Comparison of ENCODE assay signal across 8 cellular contexts in the genomic region with DNA sequence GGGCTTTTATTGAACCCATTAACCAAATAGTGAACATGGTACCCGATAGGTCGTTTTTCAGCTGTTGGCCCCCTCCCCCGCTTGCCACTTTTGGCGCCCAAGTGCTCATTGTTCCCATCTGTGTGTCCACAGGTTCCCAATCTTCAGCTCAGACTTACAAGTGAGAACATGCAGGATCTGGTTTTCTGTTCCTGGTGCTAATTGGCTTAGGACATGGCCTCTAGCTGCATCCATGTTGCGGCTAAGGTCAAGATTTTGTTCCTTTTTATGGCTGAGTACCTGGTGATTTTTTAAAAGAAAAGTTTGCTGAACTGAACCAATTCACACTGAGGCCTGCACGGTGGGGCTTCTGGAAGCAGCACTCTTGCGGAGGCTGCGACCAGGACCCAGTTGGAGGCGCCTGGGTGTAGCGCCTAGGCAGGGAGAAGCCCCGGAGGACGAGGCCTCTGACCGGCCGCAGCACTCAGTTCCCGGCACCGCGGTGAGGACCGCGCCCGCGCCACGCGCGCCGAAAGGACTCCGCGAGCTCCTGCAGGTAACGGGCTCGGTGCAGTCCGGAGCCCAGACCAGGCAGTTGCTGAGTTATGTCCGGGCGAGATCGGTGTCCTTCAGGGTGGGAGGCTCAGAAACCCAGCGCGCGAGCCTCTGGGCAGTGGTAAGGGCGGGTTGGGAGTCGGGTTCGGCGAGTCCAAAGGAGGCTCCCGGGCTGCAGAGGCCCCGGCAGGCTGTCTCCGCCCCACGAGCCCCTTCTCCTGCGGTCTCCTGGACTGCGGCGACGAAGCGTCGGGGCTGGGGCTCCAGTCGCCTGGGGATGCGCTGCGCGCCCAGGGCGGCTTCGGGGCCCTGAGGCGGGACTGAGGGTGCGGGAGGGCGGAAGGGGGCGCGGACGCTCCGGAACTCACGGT. TPM values are rescaled to one million over a fixed set of nuclear protein-coding genes. Genes with fewer than 3 reads are reported as not detected.
A peak's percentile ranks its signal among the peaks of the same experiment; 100 is the strongest.
DNase-seq lines count a peak whose midpoint lies in the region; ATAC-seq and TF ChIP-seq lines count a peak whose summit lies in the region.

No MANE protein-coding gene starts in this region.

- H2BK120ac ChIP-seq in mesenchymal stem cell (ENCODE audit: low read depth, low read length): no peak overlapping the region

- H3K4me1 ChIP-seq in CD4-positive, alpha-beta memory T cell (ENCODE audit: insufficient read depth, low read length): peaks cover 20% of the 10 kb centered on the region
- peaks cover 14% of the 10 kb centered on the region for H3K4me1 ChIP-seq in effector memory CD4-positive, alpha-beta T cell (ENCODE audit: control insufficient read depth, insufficient read depth, low read length, poor library complexity, severe bottlenecking)
- H3K4me1 ChIP-seq in mesenchymal stem cell (ENCODE audit: control insufficient read depth, insufficient read depth, low read depth, low read length) (peaks cover 15% of the 10 kb centered on the region), urinary bladder (ENCODE audit: insufficient read depth) (no peaks in the 10 kb centered on the region)

- intact Hi-C loops in CD4-positive, alpha-beta memory T cell (cut with micrococcal nuclease): no loop called here

- no peaks in the 10 kb centered on the region for H3K9me3 Mint-ChIP-seq in CD4-positive, alpha-beta memory T cell

- no peaks in the 10 kb centered on the region for H3K36me3 Mint-ChIP-seq in CD4-positive, alpha-beta memory T cell

- POLR2A ChIA-PET in CD4-positive, alpha-beta memory T cell (lab: Charles Lee; ENCODE audit: partially characterized antibody): interaction anchor here (1.7 kb wide), 1 partner anchor 15 kb away, joined by 6 read pairs; the partner anchor contains the start of gene SLC25A4

- H4K8ac ChIP-seq in mesenchymal stem cell (ENCODE audit: low read length): peak overlapping the region; percentile 39

- H3K4me1 Mint-ChIP-seq in CD4-positive, alpha-beta memory T cell: peaks cover 12 to 16% (median 13%) of the 10 kb centered on the region in 4 donors

- H3K27ac Mint-ChIP-seq in CD4-positive, alpha-beta memory T cell: no peak overlapping the region

- peak overlapping the region; percentile 18 to 38 for H3K18ac ChIP-seq in mesenchymal stem cell (ENCODE audit: low read depth in 1 of 2, low read length in 2 of 2)

- H3K79me1 ChIP-seq in mesenchymal stem cell (replicated peaks; ENCODE audit: low read length, poor library complexity, severe bottlenecking): no peaks in the 10 kb centered on the region

- peak overlapping the region in 1 of 2 experiments; percentile 73 for H3K23ac ChIP-seq in mesenchymal stem cell (ENCODE audit: low read length in 2 of 2)

- H3K36me3 ChIP-seq in CD4-positive, alpha-beta memory T cell (ENCODE audit: insufficient read depth, low read length): no peaks in the 10 kb centered on the region
- H3K36me3 ChIP-seq in effector memory CD4-positive, alpha-beta T cell (ENCODE audit: control insufficient read depth, insufficient read depth, low read length): no peaks in the 10 kb centered on the region
- no peaks in the 10 kb centered on the region for H3K36me3 ChIP-seq in mesenchymal stem cell (ENCODE audit: control insufficient read depth in 1 of 2, insufficient read depth in 2 of 2, low read depth in 1 of 2, low read length in 2 of 2)
- H3K36me3 ChIP-seq in urinary bladder (ENCODE audit: insufficient read depth): no peaks in the 10 kb centered on the region

- peak overlapping the region in 1 of 2 experiments; percentile 39 for H3K14ac ChIP-seq in mesenchymal stem cell (ENCODE audit: low read length in 2 of 2)

- no peaks in the 10 kb centered on the region for H3K9me3 ChIP-seq in CD4-positive, alpha-beta memory T cell (ENCODE audit: control insufficient read depth in 1 of 2, low read length in 2 of 2)
- no peaks in the 10 kb centered on the region for H3K9me3 ChIP-seq in effector memory CD4-positive, alpha-beta T cell (ENCODE audit: control insufficient read depth, low read length)
- no peaks in the 10 kb centered on the region for H3K9me3 ChIP-seq in mesenchymal stem cell (ENCODE audit: control insufficient read depth, low read length)

- DNase-seq in CD4-positive, alpha-beta memory T cell: peak in 1 of 5 donors; percentile 5
- DNase-seq in effector memory CD4-positive, alpha-beta T cell: no peak
- DNase-seq in mesenchymal stem cell: peak; percentile 27

- H2BK15ac ChIP-seq in mesenchymal stem cell (ENCODE audit: low read depth, poor library complexity, severe bottlenecking): no peak overlapping the region

- WGBS in mesenchymal stem cell: 12% methylated on average over 54 of the region's 64 CpGs
- 9% methylated on average over 64 of the region's 64 CpGs for WGBS in urinary bladder

- peak overlapping the region in 1 of 2 experiments; percentile 17 for H3K4ac ChIP-seq in mesenchymal stem cell (ENCODE audit: low read depth in 1 of 2, low read length in 2 of 2)

- peaks cover 22 to 26% of the 10 kb centered on the region in 2 donors for H3K27me3 Mint-ChIP-seq in CD4-positive, alpha-beta memory T cell

- peak overlapping the region; percentile 74 for H2AFZ ChIP-seq in mesenchymal stem cell (ENCODE audit: low read depth, low read length)

- no peak for ATAC-seq in HG03442 (IDR thresholded peaks at IDR 0.05; ENCODE audit: unreplicated experiment)
- no peak for ATAC-seq in GM19324 (IDR thresholded peaks at IDR 0.05; ENCODE audit: low FRiP score, unreplicated experiment)
- no peak for ATAC-seq in HG02623 (IDR thresholded peaks at IDR 0.05; ENCODE audit: unreplicated experiment)

- H3K4me2 ChIP-seq in mesenchymal stem cell (ENCODE audit: low read length, poor library complexity, severe bottlenecking): peak overlapping the region; percentile 99

- peak overlapping the region in 7 of 8 donors; percentile 59 to 79 (median 74) for H3K4me3 Mint-ChIP-seq in CD4-positive, alpha-beta memory T cell

- TF ChIP-seq EP300 in Ishikawa (IDR thresholded peaks at IDR 0.05; ENCODE audit: borderline replicate concordance): no peak

- H3K27ac ChIP-seq in CD4-positive, alpha-beta memory T cell (ENCODE audit: low read depth, low read length): no peak overlapping the region
- no peak overlapping the region for H3K27ac ChIP-seq in effector memory CD4-positive, alpha-beta T cell (ENCODE audit: insufficient read depth, low read length, poor library complexity, severe bottlenecking)
- H3K27ac ChIP-seq in mesenchymal stem cell (ENCODE audit: low read length, poor library complexity, severe bottlenecking): no peak overlapping the region
- no peak overlapping the region for H3K27ac ChIP-seq in urinary bladder (ENCODE audit: low read depth)

- no peak overlapping the region for H2AK5ac ChIP-seq in mesenchymal stem cell (ENCODE audit: low read length, severe bottlenecking)

- TF ChIP-seq RAD21 in Ishikawa (IDR thresholded peaks at IDR 0.05; ENCODE audit: low read depth): no peak

- H4K91ac ChIP-seq in mesenchymal stem cell (ENCODE audit: low read length): no peak overlapping the region

- peaks cover 10% of the 10 kb centered on the region for H3K27me3 ChIP-seq in CD4-positive, alpha-beta memory T cell (ENCODE audit: insufficient read depth, low read length)
- H3K27me3 ChIP-seq in effector memory CD4-positive, alpha-beta T cell (replicated peaks; ENCODE audit: control insufficient read depth, insufficient read depth, low read length, poor library complexity, severe bottlenecking): peaks cover 23% of the 10 kb centered on the region
- H3K27me3 ChIP-seq in mesenchymal stem cell (ENCODE audit: control insufficient read depth in 1 of 2, insufficient read depth in 1 of 2, low read length in 2 of 2): peaks cover 0 to 4% of the 10 kb centered on the region in 2 experiments

- H2BK5ac ChIP-seq in mesenchymal stem cell (ENCODE audit: low read depth, low read length, poor library complexity, severe bottlenecking): no peak overlapping the region

- H3K9ac ChIP-seq in mesenchymal stem cell (ENCODE audit: low read length): peak overlapping the region; percentile 57

- peak overlapping the region in 1 of 2 experiments; percentile 59 for H2BK12ac ChIP-seq in mesenchymal stem cell (ENCODE audit: low read length in 2 of 2)

- CTCF ChIA-PET in CD4-positive, alpha-beta memory T cell (lab: Charles Lee; ENCODE audit: partially characterized antibody): interaction anchor here (1.2 kb wide), 1 partner anchor 16 kb away, joined by 3 read pairs; the partner anchor contains the start of gene SLC25A4

- peak overlapping the region in 1 of 2 donors; percentile 14 for H3K4me3 ChIP-seq in CD4-positive, alpha-beta memory T cell (ENCODE audit: low read length in 2 of 2)
- peak overlapping the region; percentile 49 for H3K4me3 ChIP-seq in effector memory CD4-positive, alpha-beta T cell (ENCODE audit: insufficient read depth, low read depth, low read length, poor library complexity, severe bottlenecking)
- H3K4me3 ChIP-seq in mesenchymal stem cell (ENCODE audit: insufficient read depth in 1 of 2, low read depth in 1 of 2, low read length in 2 of 2) (peak overlapping the region; percentile 61 to 79), urinary bladder (ENCODE audit: low read depth, low read length) (peak overlapping the region; percentile 46)

TF ChIP-seq in Ishikawa, 13 proteins besides CTCF, POLR2A, EP300 and RAD21:
- TF ChIP-seq FOXM1 (IDR thresholded peaks at IDR 0.05; ENCODE audit: borderline replicate concordance, low read depth): no peak
- TF ChIP-seq TEAD4 (IDR thresholded peaks at IDR 0.05): no peak
- peak; percentile 40; the same call in 1 of the 2 replicates for TF ChIP-seq MAX (IDR thresholded peaks at IDR 0.05)
- no peak for TF ChIP-seq CEBPB (IDR thresholded peaks at IDR 0.05)
- TF ChIP-seq TAF1 (IDR thresholded peaks at IDR 0.05; ENCODE audit: low read depth): no peak
- TF ChIP-seq ZBTB7A (IDR thresholded peaks at IDR 0.05; ENCODE audit: low read depth): no peak
- no peak for TF ChIP-seq EGR1 (IDR thresholded peaks at IDR 0.05)

RNA-seq across cellular contexts. Expression of gene SLC25A4, which starts 15.8 kb away (rescaled TPM):
- 1 to 10 TPM; 6.4 to 7.2 TPM for total RNA-seq in CD4-positive, alpha-beta memory T cell
- 1 to 10 TPM; 7.8 to 9.0 TPM for polyA plus RNA-seq in CD4-positive, alpha-beta memory T cell
- 4.7 TPM for polyA plus RNA-seq in mesenchymal stem cell (2013, experiment 1 of 2)
- polyA plus RNA-seq in mesenchymal stem cell (2013, experiment 2 of 2): 5.0 TPM
- total RNA-seq in urinary bladder: 12.8 TPM
- 77.3 TPM for polyA plus RNA-seq in urinary bladder
